Comparison of ENCODE assay signal across 1 cellular context in the genomic region with DNA sequence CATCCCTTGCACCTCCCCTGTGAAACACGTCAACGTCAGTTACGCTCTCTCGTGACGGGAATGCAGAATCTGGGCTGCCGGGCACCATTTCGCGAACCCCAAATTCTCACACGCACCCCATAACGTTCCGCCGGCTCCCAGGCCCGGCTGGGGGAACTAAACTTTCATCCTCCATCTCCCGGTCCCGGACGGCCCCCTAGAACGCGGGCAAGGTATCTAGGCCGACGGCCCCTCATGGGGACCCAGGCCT.
TF ChIP-seq lines count a peak whose summit lies in the region.

No MANE protein-coding gene starts in this region.

TF ChIP-seq in HepG2, 621 proteins besides CTCF, POLR2A, EP300 and RAD21 (continued from another document):
- no peak for TF ChIP-seq ZBTB7B (CRISPR knock-in tag; IDR thresholded peaks at IDR 0.05)
- TF ChIP-seq, protein P1, sequence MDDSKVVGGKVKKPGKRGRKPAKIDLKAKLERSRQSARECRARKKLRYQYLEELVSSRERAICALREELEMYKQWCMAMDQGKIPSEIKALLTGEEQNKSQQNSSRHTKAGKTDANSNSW (CRISPR knock-in tag; IDR thresholded peaks at IDR 0.05; ENCODE audit: borderline replicate concordance): peak; percentile 78; the same call in 1 of the 2 replicates
- peak; percentile 2; the same call in 1 of the 2 replicates for TF ChIP-seq ZSCAN31 (CRISPR knock-in tag; IDR thresholded peaks at IDR 0.05; ENCODE audit: low read depth)
- TF ChIP-seq, protein P2, sequence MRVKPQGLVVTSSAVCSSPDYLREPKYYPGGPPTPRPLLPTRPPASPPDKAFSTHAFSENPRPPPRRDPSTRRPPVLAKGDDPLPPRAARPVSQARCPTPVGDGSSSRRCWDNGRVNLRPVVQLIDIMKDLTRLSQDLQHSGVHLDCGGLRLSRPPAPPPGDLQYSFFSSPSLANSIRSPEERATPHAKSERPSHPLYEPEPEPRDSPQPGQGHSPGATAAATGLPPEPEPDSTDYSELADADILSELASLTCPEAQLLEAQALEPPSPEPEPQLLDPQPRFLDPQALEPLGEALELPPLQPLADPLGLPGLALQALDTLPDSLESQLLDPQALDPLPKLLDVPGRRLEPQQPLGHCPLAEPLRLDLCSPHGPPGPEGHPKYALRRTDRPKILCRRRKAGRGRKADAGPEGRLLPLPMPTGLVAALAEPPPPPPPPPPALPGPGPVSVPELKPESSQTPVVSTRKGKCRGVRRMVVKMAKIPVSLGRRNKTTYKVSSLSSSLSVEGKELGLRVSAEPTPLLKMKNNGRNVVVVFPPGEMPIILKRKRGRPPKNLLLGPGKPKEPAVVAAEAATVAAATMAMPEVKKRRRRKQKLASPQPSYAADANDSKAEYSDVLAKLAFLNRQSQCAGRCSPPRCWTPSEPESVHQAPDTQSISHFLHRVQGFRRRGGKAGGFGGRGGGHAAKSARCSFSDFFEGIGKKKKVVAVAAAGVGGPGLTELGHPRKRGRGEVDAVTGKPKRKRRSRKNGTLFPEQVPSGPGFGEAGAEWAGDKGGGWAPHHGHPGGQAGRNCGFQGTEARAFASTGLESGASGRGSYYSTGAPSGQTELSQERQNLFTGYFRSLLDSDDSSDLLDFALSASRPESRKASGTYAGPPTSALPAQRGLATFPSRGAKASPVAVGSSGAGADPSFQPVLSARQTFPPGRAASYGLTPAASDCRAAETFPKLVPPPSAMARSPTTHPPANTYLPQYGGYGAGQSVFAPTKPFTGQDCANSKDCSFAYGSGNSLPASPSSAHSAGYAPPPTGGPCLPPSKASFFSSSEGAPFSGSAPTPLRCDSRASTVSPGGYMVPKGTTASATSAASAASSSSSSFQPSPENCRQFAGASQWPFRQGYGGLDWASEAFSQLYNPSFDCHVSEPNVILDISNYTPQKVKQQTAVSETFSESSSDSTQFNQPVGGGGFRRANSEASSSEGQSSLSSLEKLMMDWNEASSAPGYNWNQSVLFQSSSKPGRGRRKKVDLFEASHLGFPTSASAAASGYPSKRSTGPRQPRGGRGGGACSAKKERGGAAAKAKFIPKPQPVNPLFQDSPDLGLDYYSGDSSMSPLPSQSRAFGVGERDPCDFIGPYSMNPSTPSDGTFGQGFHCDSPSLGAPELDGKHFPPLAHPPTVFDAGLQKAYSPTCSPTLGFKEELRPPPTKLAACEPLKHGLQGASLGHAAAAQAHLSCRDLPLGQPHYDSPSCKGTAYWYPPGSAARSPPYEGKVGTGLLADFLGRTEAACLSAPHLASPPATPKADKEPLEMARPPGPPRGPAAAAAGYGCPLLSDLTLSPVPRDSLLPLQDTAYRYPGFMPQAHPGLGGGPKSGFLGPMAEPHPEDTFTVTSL (CRISPR knock-in tag; IDR thresholded peaks at IDR 0.05; ENCODE audit: borderline replicate concordance): peak; percentile 77; the same call in 1 of the 2 replicates
- peak; percentile 87; the same call in 1 of the 2 replicates for TF ChIP-seq ZNF33B (CRISPR knock-in tag; IDR thresholded peaks at IDR 0.05)
- peak; percentile 73 for TF ChIP-seq ZNF670 (CRISPR knock-in tag; IDR thresholded peaks at IDR 0.05; ENCODE audit: borderline replicate concordance)
- TF ChIP-seq, protein P3, sequence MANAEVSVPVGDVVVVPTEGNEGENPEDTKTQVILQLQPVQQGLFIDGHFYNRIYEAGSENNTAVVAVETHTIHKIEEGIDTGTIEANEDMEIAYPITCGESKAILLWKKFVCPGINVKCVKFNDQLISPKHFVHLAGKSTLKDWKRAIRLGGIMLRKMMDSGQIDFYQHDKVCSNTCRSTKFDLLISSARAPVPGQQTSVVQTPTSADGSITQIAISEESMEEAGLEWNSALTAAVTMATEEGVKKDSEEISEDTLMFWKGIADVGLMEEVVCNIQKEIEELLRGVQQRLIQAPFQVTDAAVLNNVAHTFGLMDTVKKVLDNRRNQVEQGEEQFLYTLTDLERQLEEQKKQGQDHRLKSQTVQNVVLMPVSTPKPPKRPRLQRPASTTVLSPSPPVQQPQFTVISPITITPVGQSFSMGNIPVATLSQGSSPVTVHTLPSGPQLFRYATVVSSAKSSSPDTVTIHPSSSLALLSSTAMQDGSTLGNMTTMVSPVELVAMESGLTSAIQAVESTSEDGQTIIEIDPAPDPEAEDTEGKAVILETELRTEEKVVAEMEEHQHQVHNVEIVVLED (CRISPR knock-in tag; IDR thresholded peaks at IDR 0.05; ENCODE audit: borderline replicate concordance): 0 out of 2 replicates have a peak, but pooled peaks have one; percentile 4
- TF ChIP-seq, protein P4, sequence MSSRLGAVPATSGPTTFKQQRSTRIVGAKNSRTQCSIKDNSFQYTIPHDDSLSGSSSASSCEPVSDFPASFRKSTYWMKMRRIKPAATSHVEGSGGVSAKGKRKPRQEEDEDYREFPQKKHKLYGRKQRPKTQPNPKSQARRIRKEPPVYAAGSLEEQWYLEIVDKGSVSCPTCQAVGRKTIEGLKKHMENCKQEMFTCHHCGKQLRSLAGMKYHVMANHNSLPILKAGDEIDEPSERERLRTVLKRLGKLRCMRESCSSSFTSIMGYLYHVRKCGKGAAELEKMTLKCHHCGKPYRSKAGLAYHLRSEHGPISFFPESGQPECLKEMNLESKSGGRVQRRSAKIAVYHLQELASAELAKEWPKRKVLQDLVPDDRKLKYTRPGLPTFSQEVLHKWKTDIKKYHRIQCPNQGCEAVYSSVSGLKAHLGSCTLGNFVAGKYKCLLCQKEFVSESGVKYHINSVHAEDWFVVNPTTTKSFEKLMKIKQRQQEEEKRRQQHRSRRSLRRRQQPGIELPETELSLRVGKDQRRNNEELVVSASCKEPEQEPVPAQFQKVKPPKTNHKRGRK (CRISPR knock-in tag; IDR thresholded peaks at IDR 0.05): no peak
- TF ChIP-seq, protein P5, sequence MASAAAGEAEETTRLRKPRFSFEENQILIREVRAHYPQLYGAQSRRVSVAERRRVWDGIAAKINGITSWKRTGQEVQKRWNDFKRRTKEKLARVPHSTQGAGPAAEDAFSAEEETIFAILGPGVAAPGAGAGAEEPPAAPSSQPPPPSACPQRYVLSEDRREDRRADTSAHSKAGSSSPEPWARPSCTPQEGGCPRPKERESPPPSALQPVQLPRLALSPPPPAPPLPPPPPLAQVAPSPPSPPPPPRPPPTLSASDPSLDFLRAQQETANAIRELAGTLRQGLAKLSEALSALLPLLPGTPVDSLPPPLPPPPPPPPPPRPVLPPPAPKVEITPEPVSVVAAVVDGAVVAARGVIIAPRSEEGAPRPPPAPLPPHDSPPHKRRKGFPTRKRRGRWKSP (CRISPR knock-in tag; IDR thresholded peaks at IDR 0.05): 0 out of 2 replicates have a peak, but pooled peaks have one; percentile 12
- 0 out of 2 replicates have a peak, but pooled peaks have one; percentile 38 for TF ChIP-seq ZFP37 (CRISPR knock-in tag; IDR thresholded peaks at IDR 0.05; ENCODE audit: borderline replicate concordance)
- TF ChIP-seq SNAPC2 (CRISPR knock-in tag; IDR thresholded peaks at IDR 0.05): peak; percentile 6; the same call in 1 of the 2 replicates
- 0 out of 2 replicates have a peak, but pooled peaks have one; percentile 14 for TF ChIP-seq ZSCAN21 (CRISPR knock-in tag; IDR thresholded peaks at IDR 0.05; ENCODE audit: borderline replicate concordance)
- TF ChIP-seq ZNF282 (IDR thresholded peaks at IDR 0.05; ENCODE audit: partially characterized antibody): no peak
- TF ChIP-seq, protein P6, sequence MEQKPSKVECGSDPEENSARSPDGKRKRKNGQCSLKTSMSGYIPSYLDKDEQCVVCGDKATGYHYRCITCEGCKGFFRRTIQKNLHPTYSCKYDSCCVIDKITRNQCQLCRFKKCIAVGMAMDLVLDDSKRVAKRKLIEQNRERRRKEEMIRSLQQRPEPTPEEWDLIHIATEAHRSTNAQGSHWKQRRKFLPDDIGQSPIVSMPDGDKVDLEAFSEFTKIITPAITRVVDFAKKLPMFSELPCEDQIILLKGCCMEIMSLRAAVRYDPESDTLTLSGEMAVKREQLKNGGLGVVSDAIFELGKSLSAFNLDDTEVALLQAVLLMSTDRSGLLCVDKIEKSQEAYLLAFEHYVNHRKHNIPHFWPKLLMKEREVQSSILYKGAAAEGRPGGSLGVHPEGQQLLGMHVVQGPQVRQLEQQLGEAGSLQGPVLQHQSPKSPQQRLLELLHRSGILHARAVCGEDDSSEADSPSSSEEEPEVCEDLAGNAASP (CRISPR knock-in tag; IDR thresholded peaks at IDR 0.05; ENCODE audit: borderline replicate concordance): no peak
